8 cellular contexts compared by ENCODE assay signal in the genomic region with DNA sequence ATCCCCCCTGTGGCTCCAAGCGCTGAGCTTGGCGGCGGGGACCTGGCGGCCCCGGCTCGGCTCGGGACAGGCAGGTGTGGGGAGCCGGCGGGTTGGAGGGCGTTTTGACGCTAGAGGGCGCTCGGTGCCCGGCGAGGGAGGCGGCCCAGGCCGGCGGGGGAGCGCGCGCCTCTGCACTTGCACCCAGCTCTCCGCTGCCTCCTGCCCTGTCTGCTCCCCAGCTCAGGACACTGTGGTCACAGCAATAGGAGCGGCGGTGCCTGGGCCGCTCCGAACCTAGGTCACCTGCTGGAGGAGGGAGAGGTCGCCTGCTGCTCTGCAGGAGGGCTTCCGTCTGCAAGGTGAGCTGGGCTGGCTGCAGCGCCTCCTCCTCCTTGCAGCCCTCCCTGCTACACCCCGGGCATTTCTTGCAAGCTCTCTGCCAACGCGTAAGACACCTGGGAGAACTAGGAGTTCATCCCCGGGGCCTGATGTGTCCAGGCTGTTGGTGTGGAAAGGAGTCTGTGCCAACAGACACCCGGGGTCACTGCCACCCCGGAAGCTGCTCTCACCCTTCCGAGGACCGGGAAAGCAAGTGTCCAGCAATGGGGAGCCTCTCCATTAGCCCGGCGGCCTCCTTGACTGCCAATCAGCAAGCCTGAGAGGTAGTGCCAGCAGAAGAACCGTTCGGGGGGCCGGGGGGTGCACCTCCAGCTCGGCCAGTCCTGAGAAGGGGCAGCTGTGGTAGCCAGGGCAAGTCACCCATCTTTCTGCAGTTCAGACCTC.
DNase-seq lines count a peak whose midpoint lies in the region; ATAC-seq and TF ChIP-seq lines count a peak whose summit lies in the region.

No MANE protein-coding gene starts in this region.

- ATAC-seq in GM18511 (IDR thresholded peaks at IDR 0.05; ENCODE audit: unreplicated experiment) (peak; percentile 56), left lobe of liver (peak; percentile 99), GM21528 (IDR thresholded peaks at IDR 0.05; ENCODE audit: low FRiP score, unreplicated experiment) (no peak), GM21576 (IDR thresholded peaks at IDR 0.05; ENCODE audit: unreplicated experiment) (no peak)
- ATAC-seq in stimulated activated naive CD8-positive, alpha-beta T cell treated with anti-CD3 and anti-CD28 coated beads, Interleukin-15, Interleukin-2, amounts not matched to agents 100 U/mL and 50 U/mL, for 24 hours, result peak; percentile 36

- TF ChIP-seq CTCF in AG04450 (IDR thresholded peaks at IDR 0.05; ENCODE audit: low read depth, low read length) (peak; percentile 14; the same call in 1 of the 2 replicates), cardiac fibroblast (IDR thresholded peaks at IDR 0.05; ENCODE audit: low read depth, low read length) (peak; percentile 23)

- POLR2A ChIA-PET in AG04450 (lab: Yijun Ruan, JAX), result no interaction called here

- H3K9me3 ChIP-seq in AG04450 (ENCODE audit: control insufficient read depth, insufficient read depth, low read length), result peaks cover 15% of the 10 kb centered on the region

- no peak overlapping the region for H3K4me3 ChIP-seq in AG04450 (ENCODE audit: low read depth, low read length)
- H3K4me3 ChIP-seq in cardiac fibroblast (replicated peaks in 1 of 2; ENCODE audit: low read depth in 2 of 2, low read length in 2 of 2), result no peak overlapping the region

- no peak for DNase-seq in AG04450 (ENCODE audit: low read depth, low spot score)
- peak; percentile 37 for DNase-seq in NOMO-1 treated with dmso at 0.1 percent for 144 hours (lab: John Stamatoyannopoulos, UW; ENCODE audit: unreplicated experiment)
- DNase-seq in cardiac fibroblast (ENCODE audit: low read depth in 2 of 2), result peak; percentile 11
- peak; percentile 61 for DNase-seq in left lobe of liver (ENCODE audit: low spot score)
- DNase-seq in stimulated activated naive CD8-positive, alpha-beta T cell treated with anti-CD3 and anti-CD28 coated beads, Interleukin-15, Interleukin-2, amounts not matched to agents 100 U/mL and 50 U/mL, for 24 hours, result peak; percentile 63

- H3K27ac ChIP-seq in AG04450 (ENCODE audit: low read depth, low read length), result no peak overlapping the region

- no peaks in the 10 kb centered on the region for H3K27me3 ChIP-seq in AG04450 (ENCODE audit: control insufficient read depth, insufficient read depth, low read length)

- CTCF ChIA-PET in AG04450 (lab: Charles Lee), result interaction anchor here (0.6 to 1.5 kb wide), 2 partner anchors 10 to 19 kb away, joined by 4 to 6 read pairs; no protein-coding TSS in a partner anchor

Comparison
In these comparisons a context has a peak if more than half of its experiments do, and no peak if none do; other contexts are left out.
1. ATAC-seq: peak in GM18511 (single experiment), left lobe of liver (single experiment) and stimulated activated naive CD8-positive, alpha-beta T cell treated with anti-CD3 and anti-CD28 coated beads, Interleukin-15, Interleukin-2, amounts not matched to agents 100 U/mL and 50 U/mL, for 24 hours (single experiment); none in GM21528 (single experiment) and GM21576 (single experiment).